8 cellular contexts compared by ENCODE assay signal in the genomic region with DNA sequence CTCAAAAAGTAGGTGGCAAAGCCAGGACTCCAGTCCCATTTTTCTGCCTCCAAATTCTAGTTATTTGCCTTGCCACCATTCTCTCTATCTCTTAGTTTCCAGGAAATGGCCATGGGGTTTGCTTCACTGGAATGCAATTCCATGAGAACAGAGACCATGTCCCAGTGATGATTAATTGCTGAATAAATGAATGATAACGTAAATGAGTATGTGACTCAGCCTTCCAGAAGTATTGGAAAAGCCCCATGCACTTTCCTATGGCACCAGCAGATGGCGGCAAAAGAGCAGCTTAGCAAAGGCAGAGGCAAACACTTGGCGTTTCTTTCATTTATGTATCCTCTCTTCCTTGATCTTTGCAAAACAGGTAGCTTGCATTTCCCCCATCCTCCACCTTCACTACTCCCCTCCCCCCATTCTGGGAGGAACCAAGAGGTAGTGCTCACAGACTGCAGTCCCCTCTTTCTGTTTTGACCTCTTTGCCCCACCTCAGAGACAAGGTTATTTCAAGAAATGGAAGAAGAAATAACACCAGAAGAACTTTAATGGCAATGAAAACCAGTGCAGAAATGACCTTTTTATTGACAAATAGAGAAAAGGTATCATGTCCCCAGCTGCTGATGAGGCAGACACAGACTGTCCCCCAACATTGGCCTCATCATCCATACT. TPM values are rescaled to one million over a fixed set of nuclear protein-coding genes. Genes with fewer than 3 reads are reported as not detected.
DNase-seq lines count a peak whose midpoint lies in the region; TF ChIP-seq lines count a peak whose summit lies in the region.

No MANE protein-coding gene starts in this region.

- POLR2A ChIA-PET in RWPE1 (lab: Yijun Ruan, JAX; ENCODE audit: low non-redundant PET) = no interaction called here

- DNase-seq in COLO829 (ENCODE audit: low spot score) (peak; percentile 80), HUDEP-2 (lab: John Stamatoyannopoulos, UW; ENCODE audit: unreplicated experiment in 76 of 76) (peak in 53 of 76 experiments; percentile 2 to 68 (median 29)), RWPE1 (ENCODE audit: low spot score) (peak; percentile 82), globus pallidus (ENCODE audit: low spot score) (peak; percentile 37), posterior vena cava (ENCODE audit: low spot score) (peak; percentile 92), vagina (ENCODE audit: extremely low spot score in 2 of 2) (no peak), epidermal melanocyte (ENCODE audit: insufficient read length, low spot score) (no peak)
- DNase-seq in activated naive CD4-positive, alpha-beta T cell (lab: John Stamatoyannopoulos, UW) = peak in 3 of 4 experiments; percentile 34 to 45 (median 39)

- H3K4me1 ChIP-seq in vagina = peaks cover 8% of the 10 kb centered on the region

- TF ChIP-seq CTCF in RWPE1 (conservative IDR thresholded peaks at IDR 0.05; ENCODE audit: low read depth) (peak; percentile 92), vagina (IDR thresholded peaks at IDR 0.05) (peak; percentile 78 to 96 (median 86))

- intact Hi-C loops in posterior vena cava (cut with DNase I) (loop anchor here (5.0 to 10.0 kb wide), 2 partner anchors 1090 to 1252 kb away; no protein-coding TSS in a partner anchor), vagina (cut with DNase I) (no loop called here)

- H3K9me3 ChIP-seq in vagina = no peaks in the 10 kb centered on the region

- no peaks in the 10 kb centered on the region for H3K36me3 ChIP-seq in vagina

- no peak for TF ChIP-seq POLR2A in vagina (IDR thresholded peaks at IDR 0.05)

- CTCF ChIA-PET in RWPE1 (lab: Yijun Ruan, JAX) = interaction anchor here (0.6 to 1.0 kb wide), 13 partner anchors 9 to 1255 kb away, joined by 3 to 7 read pairs (median 3); no protein-coding TSS in a partner anchor

- H3K27me3 ChIP-seq in vagina = no peaks in the 10 kb centered on the region

- no peak overlapping the region for H3K27ac ChIP-seq in RWPE1
- H3K27ac ChIP-seq in vagina = no peak overlapping the region

- H3K4me3 ChIP-seq in vagina = no peak overlapping the region

RNA-seq across cellular contexts. Expression of a gene that starts 21.3 kb away (rescaled TPM):
- total RNA-seq in posterior vena cava (1 to 10 TPM; 3.5 to 6.3 TPM), vagina (57.0 TPM)

Comparison
In these comparisons a context has a peak if more than half of its experiments do, and no peak if none do; other contexts are left out.
1. DNase-seq: peak in COLO829 (single experiment), HUDEP-2 (53 of 76), RWPE1 (single experiment), activated naive CD4-positive, alpha-beta T cell (3 of 4), globus pallidus (single experiment) and posterior vena cava (single experiment); none in vagina (0 of 2) and epidermal melanocyte (single experiment).